ENCODE assay signal across 16 cellular contexts in the genomic region with DNA sequence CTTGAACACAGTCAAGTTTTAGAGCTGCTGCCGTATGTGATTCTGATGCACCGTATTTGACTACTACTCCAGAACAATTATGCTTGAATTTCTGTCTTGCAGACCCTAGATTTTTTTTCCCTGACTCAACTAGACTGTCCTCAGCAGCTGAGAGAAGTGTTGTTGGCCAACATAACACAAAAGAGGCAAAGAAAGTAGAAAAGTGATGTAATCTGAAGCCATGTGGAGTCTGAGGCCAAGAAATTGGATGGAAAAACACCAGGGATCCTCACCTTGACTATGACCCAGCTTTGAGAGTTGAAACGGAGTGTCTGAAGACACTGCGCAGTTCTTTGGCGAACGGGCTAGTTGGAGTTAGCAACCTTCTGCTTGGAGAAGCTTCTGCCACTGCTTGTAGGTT. TPM values are rescaled to one million over a fixed set of nuclear protein-coding genes. Genes with fewer than 3 reads are reported as not detected.
DNase-seq lines count a peak whose midpoint lies in the region; ATAC-seq and TF ChIP-seq lines count a peak whose summit lies in the region.
"Had no signal": no experiment of that assay in that cellular context is flagged by ENCODE, and none has a peak within 500 bp of the region (broad histone marks: within the 10 kb centered on the region; RNA-seq: fewer than 3 reads in every experiment).

No MANE protein-coding gene starts in this region.

- in situ Hi-C loops in astrocyte of the cerebellum (cut with HindIII; ENCODE audit: low sequenced_read_pairs): loop anchor here (5.0 kb wide), 1 partner anchor 150 kb away; no protein-coding TSS in a partner anchor

- H3K27ac Mint-ChIP-seq in activated T-helper 1 cell treated with anti-CD3 and anti-CD28 coated beads, Interleukin-12 subunit alpha, Interleukin-12 subunit beta, Interleukin-2, Interleukin-4 antibody, amounts not matched to agents 30 ng/mL and 10 ng/mL and 1 ng/mL, durations not matched to agents 14 hours and 24 hours and 36 hours: no peak overlapping the region

- no peak for ATAC-seq in GM21526 (IDR thresholded peaks at IDR 0.05; ENCODE audit: low FRiP score, unreplicated experiment)
- no peak for ATAC-seq in HG03135 (IDR thresholded peaks at IDR 0.05; ENCODE audit: unreplicated experiment)
- no peak for ATAC-seq in activated T-cell treated with anti-CD3 and anti-CD28 coated beads, Interleukin-2, amount 50 U/mL, for 4 hours

- DNase-seq in RPMI8226 (peak; percentile 39), astrocyte of the cerebellum (ENCODE audit: low read depth) (peak; percentile 47), iris pigment epithelial cell (ENCODE audit: low read depth) (peak; percentile 66)
- no peak for DNase-seq in activated T-cell treated with anti-CD3 and anti-CD28 coated beads, Interleukin-2, amount 50 U/mL, for 4 hours
- no peak for DNase-seq in activated T-helper 1 cell treated with anti-CD3 and anti-CD28 coated beads, Interleukin-12 subunit alpha, Interleukin-12 subunit beta, Interleukin-2, Interleukin-4 antibody, amounts not matched to agents 30 ng/mL and 10 ng/mL and 1 ng/mL, durations not matched to agents 14 hours and 24 hours and 36 hours (ENCODE audit: low spot score)
- DNase-seq: ACHN, AML-193, DMS 273 treated with DMSO at 0.1 percent for 48 hours, DND-41, MV-4-11, NCI-H1694 treated with DMSO at 0.1 percent for 48 hours, SHP77 treated with DMSO at 0.1 percent for 48 hours had no signal

- H3K4me3 ChIP-seq in astrocyte of the cerebellum (ENCODE audit: low read depth, low read length): no peak overlapping the region

- peaks cover 13% of the 10 kb centered on the region for H3K27me3 Mint-ChIP-seq in activated T-cell treated with anti-CD3 and anti-CD28 coated beads, Interleukin-2, amount 50 U/mL, for 4 hours (ENCODE audit: low read depth)
- peaks cover 11% of the 10 kb centered on the region for H3K27me3 Mint-ChIP-seq in activated T-helper 1 cell treated with anti-CD3 and anti-CD28 coated beads, Interleukin-12 subunit alpha, Interleukin-12 subunit beta, Interleukin-2, Interleukin-4 antibody, amounts not matched to agents 30 ng/mL and 10 ng/mL and 1 ng/mL, durations not matched to agents 14 hours and 24 hours and 36 hours (ENCODE audit: insufficient read depth)

- intact Hi-C loops in activated T-helper 1 cell treated with anti-CD3 and anti-CD28 coated beads, Interleukin-12 subunit alpha, Interleukin-12 subunit beta, Interleukin-2, Interleukin-4 antibody, amounts not matched to agents 30 ng/mL and 10 ng/mL and 1 ng/mL, durations not matched to agents 14 hours and 24 hours and 36 hours (cut with micrococcal nuclease): no loop called here

- TF ChIP-seq CTCF in astrocyte of the cerebellum (IDR thresholded peaks at IDR 0.05; ENCODE audit: low read depth, low read length, missing control alignments): no peak

- H3K36me3 Mint-ChIP-seq in activated T-cell treated with anti-CD3 and anti-CD28 coated beads, Interleukin-2, amount 50 U/mL, for 4 hours (ENCODE audit: insufficient read depth): no peaks in the 10 kb centered on the region
- no peaks in the 10 kb centered on the region for H3K36me3 Mint-ChIP-seq in activated T-helper 1 cell treated with anti-CD3 and anti-CD28 coated beads, Interleukin-12 subunit alpha, Interleukin-12 subunit beta, Interleukin-2, Interleukin-4 antibody, amounts not matched to agents 30 ng/mL and 10 ng/mL and 1 ng/mL, durations not matched to agents 14 hours and 24 hours and 36 hours (ENCODE audit: low read depth)

- no peak overlapping the region for H3K4me3 Mint-ChIP-seq in activated T-cell treated with anti-CD3 and anti-CD28 coated beads, Interleukin-2, amount 50 U/mL, for 4 hours
- H3K4me3 Mint-ChIP-seq in activated T-helper 1 cell treated with anti-CD3 and anti-CD28 coated beads, Interleukin-12 subunit alpha, Interleukin-12 subunit beta, Interleukin-2, Interleukin-4 antibody, amounts not matched to agents 30 ng/mL and 10 ng/mL and 1 ng/mL, durations not matched to agents 14 hours and 24 hours and 36 hours: no peak overlapping the region

- H3K9me3 Mint-ChIP-seq in activated T-cell treated with anti-CD3 and anti-CD28 coated beads, Interleukin-2, amount 50 U/mL, for 4 hours: no peaks in the 10 kb centered on the region
- H3K9me3 Mint-ChIP-seq in activated T-helper 1 cell treated with anti-CD3 and anti-CD28 coated beads, Interleukin-12 subunit alpha, Interleukin-12 subunit beta, Interleukin-2, Interleukin-4 antibody, amounts not matched to agents 30 ng/mL and 10 ng/mL and 1 ng/mL, durations not matched to agents 14 hours and 24 hours and 36 hours: no peaks in the 10 kb centered on the region

- no peaks in the 10 kb centered on the region for H3K4me1 Mint-ChIP-seq in activated T-cell treated with anti-CD3 and anti-CD28 coated beads, Interleukin-2, amount 50 U/mL, for 4 hours (ENCODE audit: low read depth)
- H3K4me1 Mint-ChIP-seq in activated T-helper 1 cell treated with anti-CD3 and anti-CD28 coated beads, Interleukin-12 subunit alpha, Interleukin-12 subunit beta, Interleukin-2, Interleukin-4 antibody, amounts not matched to agents 30 ng/mL and 10 ng/mL and 1 ng/mL, durations not matched to agents 14 hours and 24 hours and 36 hours (ENCODE audit: low read depth): no peaks in the 10 kb centered on the region

RNA-seq across cellular contexts. Expression of a gene that starts 36.3 kb away (rescaled TPM):
- not detected for total RNA-seq in activated T-cell treated with anti-CD3 and anti-CD28 coated beads, Interleukin-2, amount 50 U/mL, for 4 hours
- total RNA-seq in activated T-helper 1 cell treated with anti-CD3 and anti-CD28 coated beads, Interleukin-12 subunit alpha, Interleukin-12 subunit beta, Interleukin-2, Interleukin-4 antibody, amounts not matched to agents 30 ng/mL and 10 ng/mL and 1 ng/mL, durations not matched to agents 14 hours and 24 hours and 36 hours: 0.08 TPM in 1 of 2 replicates, not detected in the other
- total RNA-seq: NCI-H460 had no signal

RNA-seq across cellular contexts. Expression of a gene that starts 48.0 kb away (rescaled TPM):
- total RNA-seq in activated T-cell treated with anti-CD3 and anti-CD28 coated beads, Interleukin-2, amount 50 U/mL, for 4 hours: 10 to 100 TPM in 1 of 3 donors, 1 to 10 TPM in 2; 9.1 to 11.7 (median 9.7) TPM
- 20.0 and 21.2 TPM in 2 replicates for total RNA-seq in activated T-helper 1 cell treated with anti-CD3 and anti-CD28 coated beads, Interleukin-12 subunit alpha, Interleukin-12 subunit beta, Interleukin-2, Interleukin-4 antibody, amounts not matched to agents 30 ng/mL and 10 ng/mL and 1 ng/mL, durations not matched to agents 14 hours and 24 hours and 36 hours
- total RNA-seq: G401 had no signal

Comparison
In these comparisons a context has a peak if more than half of its experiments do, and no peak if none do; other contexts are left out.
1. DNase-seq: peak in RPMI8226 (single experiment), astrocyte of the cerebellum (single experiment) and iris pigment epithelial cell (single experiment); none in activated T-cell treated with anti-CD3 and anti-CD28 coated beads, Interleukin-2, amount 50 U/mL, for 4 hours (single experiment) and activated T-helper 1 cell treated with anti-CD3 and anti-CD28 coated beads, Interleukin-12 subunit alpha, Interleukin-12 subunit beta, Interleukin-2, Interleukin-4 antibody, amounts not matched to agents 30 ng/mL and 10 ng/mL and 1 ng/mL, durations not matched to agents 14 hours and 24 hours and 36 hours (single experiment).